Comparison of ENCODE assay signal across 24 cellular contexts in the genomic region with DNA sequence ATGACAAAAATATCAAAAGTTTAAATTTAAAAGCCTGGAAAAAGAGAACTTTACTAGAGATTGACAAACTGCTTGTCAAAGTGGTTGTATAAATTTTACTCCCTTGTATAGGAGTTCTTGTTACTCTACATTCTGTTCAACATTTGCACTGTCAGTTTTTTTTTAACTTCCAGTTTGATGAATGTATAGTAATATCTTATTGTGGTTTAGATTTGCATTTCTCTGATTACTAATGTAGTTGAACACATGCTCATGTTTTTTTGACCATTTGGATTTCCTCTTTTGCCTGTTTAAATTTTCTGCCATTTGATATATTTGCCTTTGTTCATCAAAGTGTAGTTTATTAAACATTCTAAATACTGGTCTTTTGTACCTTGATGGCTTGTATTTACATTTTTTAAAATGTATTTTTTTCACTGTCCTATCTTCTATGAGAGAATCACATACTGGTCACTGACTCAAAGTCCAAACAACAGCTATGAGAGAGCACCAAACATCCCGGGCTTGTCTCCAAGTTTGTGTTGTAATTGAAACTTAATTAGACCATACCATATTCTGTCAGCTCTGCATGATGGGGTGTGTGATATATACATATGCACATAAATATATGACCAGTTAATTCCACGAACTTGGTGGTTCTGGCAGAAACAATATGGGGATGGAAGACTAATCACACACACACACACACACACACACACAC.
DNase-seq lines count a peak whose midpoint lies in the region; ATAC-seq and TF ChIP-seq lines count a peak whose summit lies in the region.
"Had no signal": no experiment of that assay in that cellular context is flagged by ENCODE, and none has a peak within 500 bp of the region (broad histone marks: within the 10 kb centered on the region; RNA-seq: fewer than 3 reads in every experiment).

No MANE protein-coding gene starts in this region.

- DNase-seq in AG20443 (ENCODE audit: low spot score) (peak; percentile 14), LoVo (ENCODE audit: low spot score) (peak; percentile 1), amniotic epithelial cell (ENCODE audit: low read depth) (peak; percentile 85), fibroblast of mammary gland (ENCODE audit: low read depth) (peak; percentile 78), islet precursor cell (no peak), NCI-H1694 (lab: John Stamatoyannopoulos, UW) (no peak), GM10266 (ENCODE audit: extremely low spot score) (no peak)
- DNase-seq: activated CD4-positive, CD25-positive, alpha-beta regulatory T cell treated with anti-CD3 and anti-CD28 coated beads, Interleukin-2, amount 50 U/mL, for 72 hours; activated CD8-positive, alpha-beta T cell treated with anti-CD3 and anti-CD28 coated beads for 36 hours; DMS79; gastrocnemius medialis; hippocampal formation; MG63; NCI-H1436; NCI-H2171; NCI-H524 treated with DMSO at 0.1 percent for 48 hours; stimulated activated CD4-positive, alpha-beta T cell treated with anti-CD3 and anti-CD28 coated beads, Interleukin-4, amount 100 ng/mL, for 4 hours; stimulated activated naive CD4-positive, alpha-beta T cell treated with Interleukin-2 at 50 U/mL for 16 hours; T-cell; testis had no signal

- TF ChIP-seq CTCF in fibroblast of mammary gland (conservative IDR thresholded peaks at IDR 0.05; ENCODE audit: control insufficient read depth, insufficient read depth, low read depth, low read length) (no peak), GM10266 (IDR thresholded peaks at IDR 0.05; ENCODE audit: control insufficient read depth, insufficient read depth, low read depth, missing control alignments) (no peak)

- ATAC-seq in HG02642 (IDR thresholded peaks at IDR 0.05; ENCODE audit: poor library complexity, unreplicated experiment), result no peak
- ATAC-seq: activated CD8-positive, alpha-beta T cell treated with anti-CD3 and anti-CD28 coated beads for 36 hours; gastrocnemius medialis; natural killer cell treated with Interleukin-12 subunit alpha and Interleukin-12 subunit beta and Interleukin-15 and Interleukin-18, amount 100 ng/mL, for 72 hours; T-cell had no signal

- H3K4me3 ChIP-seq in fibroblast of mammary gland (ENCODE audit: control insufficient read depth, low read depth, low read length), result no peak overlapping the region
- H3K4me3 ChIP-seq: cardiac muscle cell, gastrocnemius medialis, MG63, SJSA1, testis had no signal

Comparison
In these comparisons a context has a peak if more than half of its experiments do, and no peak if none do; other contexts are left out.
1. DNase-seq: peak in AG20443 (single experiment), LoVo (single experiment), amniotic epithelial cell (single experiment) and fibroblast of mammary gland (single experiment); none in islet precursor cell (single experiment), NCI-H1694 (single experiment) and GM10266 (single experiment).